In genomic region chr13:110548891-110549794, GRCh38 we compare ENCODE assay signal across 13 cellular contexts.
"Had no signal": no experiment of that assay in that cellular context is flagged by ENCODE, and none has a peak within 500 bp of the region (broad histone marks: within the 10 kb centered on the region; RNA-seq: fewer than 3 reads in every experiment).

No MANE protein-coding gene starts in this region.

- H3K36me3 ChIP-seq: esophagus muscularis mucosa, tibial nerve had no signal

- H3K9me3 ChIP-seq: esophagus muscularis mucosa, mucosa of descending colon, tibial nerve had no signal

- DNase-seq: activated CD4-positive, CD25-positive, alpha-beta regulatory T cell treated with anti-CD3 and anti-CD28 coated beads, Interleukin-2, amount 50 U/mL, for 72 hours; activated naive CD4-positive, alpha-beta T cell treated with Interleukin-2 at 50 U/mL for 16 hours; anterior cingulate cortex; glutamatergic neuron; left colon; mucosa of descending colon; naive thymus-derived CD4-positive, alpha-beta T cell; stimulated activated CD4-positive, alpha-beta T cell treated with anti-CD3 and anti-CD28 coated beads, Interleukin-4, amount 100 ng/mL, for 24 hours; stimulated activated naive CD4-positive, alpha-beta T cell; substantia nigra had no signal

- H3K27me3 Mint-ChIP-seq: activated T-helper 17 cell treated with anti-CD3 and anti-CD28 coated beads, Interleukin-2, amount 50 U/mL, for 72 hours; naive thymus-derived CD4-positive, alpha-beta T cell had no signal

- H3K9me3 Mint-ChIP-seq: activated T-helper 17 cell treated with anti-CD3 and anti-CD28 coated beads, Interleukin-2, amount 50 U/mL, for 72 hours had no signal

- H3K27ac ChIP-seq: esophagus muscularis mucosa had no signal

- ATAC-seq: activated T-helper 17 cell treated with anti-CD3 and anti-CD28 coated beads, Interleukin-2, amount 50 U/mL, for 72 hours; left colon; mucosa of descending colon; naive thymus-derived CD4-positive, alpha-beta T cell had no signal

- H3K4me3 Mint-ChIP-seq: activated T-helper 17 cell treated with anti-CD3 and anti-CD28 coated beads, Interleukin-2, amount 50 U/mL, for 72 hours; naive thymus-derived CD4-positive, alpha-beta T cell had no signal

- H3K4me3 ChIP-seq: esophagus muscularis mucosa, mucosa of descending colon, tibial nerve had no signal

- H3K27me3 ChIP-seq: esophagus muscularis mucosa, tibial nerve had no signal
